Comparison of ENCODE assay signal across 17 cellular contexts in the genomic region with DNA sequence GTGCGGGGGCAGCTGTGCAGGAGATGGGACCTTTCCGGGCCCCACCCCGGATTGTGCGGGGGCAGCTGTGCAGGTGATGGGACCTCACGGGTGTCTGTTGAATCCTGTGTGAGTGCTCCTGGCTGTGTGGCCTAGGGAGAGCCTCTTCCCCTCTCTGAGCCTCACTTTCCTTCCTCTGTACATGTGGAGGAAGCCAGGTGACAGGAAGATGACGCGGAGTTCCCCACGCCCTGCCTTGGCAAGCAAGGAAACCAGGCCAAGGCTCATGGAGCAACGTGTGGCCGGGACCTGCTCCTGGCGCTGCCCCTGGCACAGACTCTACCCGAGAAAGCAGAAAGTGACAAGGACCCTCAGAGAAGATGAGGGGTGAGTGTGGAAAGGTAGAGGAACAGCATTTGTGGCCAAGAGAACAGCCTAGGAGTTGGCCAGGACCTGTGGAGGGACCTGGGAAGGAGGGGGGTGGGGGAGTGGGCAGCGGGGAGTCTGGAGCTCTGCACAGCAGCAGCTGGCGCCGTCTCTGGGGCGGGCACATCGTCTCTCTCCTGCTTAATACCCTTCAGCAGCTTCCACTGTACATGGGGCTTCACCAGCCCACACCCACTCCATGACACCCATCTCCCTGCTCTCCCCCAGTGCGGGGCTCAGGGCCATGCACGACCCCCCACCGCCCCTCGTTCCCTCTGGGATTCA. TPM values are rescaled to one million over a fixed set of nuclear protein-coding genes. Genes with fewer than 3 reads are reported as not detected.
DNase-seq lines count a peak whose midpoint lies in the region; ATAC-seq, FAIRE-seq and TF ChIP-seq lines count a peak whose summit lies in the region.
"Had no signal": no experiment of that assay in that cellular context is flagged by ENCODE, and none has a peak within 500 bp of the region (broad histone marks: within the 10 kb centered on the region; RNA-seq: fewer than 3 reads in every experiment).

No MANE protein-coding gene starts in this region.

- no peak overlapping the region for H2AFZ ChIP-seq in HepG2 (ENCODE audit: low read length)

- H3K79me2 ChIP-seq in HepG2 (ENCODE audit: insufficient read depth, low read length) = no peaks in the 10 kb centered on the region

- no peak overlapping the region for H3K4me2 ChIP-seq in HepG2 (ENCODE audit: low read depth, low read length)
- H3K4me2 ChIP-seq: A549 had no signal

- H3K27me3 ChIP-seq in HepG2 (ENCODE audit: control insufficient read depth in 1 of 2, insufficient read depth in 2 of 2, low read length in 2 of 2) = peaks cover 42 to 95% of the 10 kb centered on the region in 2 experiments
- no peaks in the 10 kb centered on the region for H3K27me3 ChIP-seq in right lobe of liver
- peaks cover 21% of the 10 kb centered on the region for H3K27me3 ChIP-seq in foreskin keratinocyte
- H3K27me3 ChIP-seq in subcutaneous abdominal adipose tissue (ENCODE audit: control insufficient read depth in 5 of 5, insufficient read depth in 4 of 5, low read length in 5 of 5) = peaks cover 0 to 3% (median 0%) of the 10 kb centered on the region in 5 donors
- peaks cover 0 to 32% (median 0%) of the 10 kb centered on the region in 4 donors for H3K27me3 ChIP-seq in esophagus squamous epithelium

- H3K36me3 ChIP-seq in HepG2 (replicated peaks in 1 of 2; ENCODE audit: control insufficient read depth in 1 of 2, insufficient read depth in 2 of 2, low read length in 2 of 2) = no peaks in the 10 kb centered on the region
- H3K36me3 ChIP-seq in right lobe of liver = no peaks in the 10 kb centered on the region
- H3K36me3 ChIP-seq in subcutaneous abdominal adipose tissue (ENCODE audit: control insufficient read depth in 5 of 5, insufficient read depth in 5 of 5, low read length in 5 of 5) = peaks cover 0 to 16% (median 0%) of the 10 kb centered on the region in 5 donors
- peaks cover 0 to 17% (median 0%) of the 10 kb centered on the region in 3 donors for H3K36me3 ChIP-seq in esophagus squamous epithelium
- H3K36me3 ChIP-seq: SJSA1 had no signal

- TF ChIP-seq EP300 in HepG2 (IDR thresholded peaks at IDR 0.05; ENCODE audit: low read depth in 2 of 2, low read length in 2 of 2) (no peak), HepG2 (CRISPR knock-in tag; IDR thresholded peaks at IDR 0.05; ENCODE audit: borderline replicate concordance) (no peak)

- DNase-seq in HepG2 (ENCODE audit: low spot score) (no peak), right lobe of liver (no peak), NCI-H69 (lab: John Stamatoyannopoulos, UW) (peak; percentile 29), foreskin keratinocyte (peak in 1 of 2 donors; percentile 19), hypothalamus (lab: John Stamatoyannopoulos, UW) (no peak), esophagus squamous epithelium (lab: John Stamatoyannopoulos, UW) (no peak), SW 1271 (lab: John Stamatoyannopoulos, UW) (no peak)
- DNase-seq: COR-L47, MV-4-11, NCI-H1417, NCI-H187 treated with DMSO at 0.1 percent for 48 hours, NCI-H345 had no signal

- H3K9ac ChIP-seq in HepG2 (ENCODE audit: insufficient read depth, low read depth, low read length) (no peak overlapping the region), subcutaneous abdominal adipose tissue (ENCODE audit: low read length in 5 of 5) (peak overlapping the region in 1 of 5 donors; percentile 30)

- no peak for TF ChIP-seq POLR2A in HepG2 (IDR thresholded peaks at IDR 0.05; ENCODE audit: insufficient read depth in 1 of 2, low read depth in 2 of 2, low read length in 2 of 2)
- no peak for TF ChIP-seq POLR2A in right lobe of liver (IDR thresholded peaks at IDR 0.05)
- TF ChIP-seq POLR2A in esophagus squamous epithelium (IDR thresholded peaks at IDR 0.05) = no peak

- TF ChIP-seq RAD21 in HepG2 (CRISPR knock-in tag; IDR thresholded peaks at IDR 0.05) = no peak

- FAIRE-seq in HepG2 (lab: Jason Lieb, UNC) = no peak
- FAIRE-seq: A549 had no signal

- no TSS peak for BruUV-seq in HepG2 (replicated peaks; lab: Mats Ljungman, UMichigan)

- CTCF ChIA-PET in HepG2 (lab: Yijun Ruan, JAX; ENCODE audit: low intra/inter-chr PET ratio, low total read pairs) = no interaction called here

- no peaks in the 10 kb centered on the region; the same call in 1 of the 2 replicates for H4K20me1 ChIP-seq in HepG2 (ENCODE audit: insufficient read depth, low read length)

- peaks cover 10% of the 10 kb centered on the region for H3K4me1 ChIP-seq in HepG2 (ENCODE audit: insufficient read depth, low read length)
- H3K4me1 ChIP-seq in right lobe of liver = no peaks in the 10 kb centered on the region
- peaks cover 3% of the 10 kb centered on the region for H3K4me1 ChIP-seq in foreskin keratinocyte
- H3K4me1 ChIP-seq in subcutaneous abdominal adipose tissue (ENCODE audit: control insufficient read depth in 5 of 5, insufficient read depth in 5 of 5, low read length in 5 of 5) = peaks cover 0 to 34% (median 5%) of the 10 kb centered on the region in 5 donors
- peaks cover 0 to 30% (median 4%) of the 10 kb centered on the region in 3 donors for H3K4me1 ChIP-seq in esophagus squamous epithelium
- H3K4me1 ChIP-seq: SJSA1 had no signal

- ATAC-seq in HepG2 (no peak), right lobe of liver (no peak), foreskin keratinocyte (peak; percentile 4)

- intact Hi-C loops in HepG2 (cut with micrococcal nuclease; ENCODE audit: unreplicated experiment) (no loop called here), right lobe of liver (cut with DNase I) (no loop called here), esophagus squamous epithelium (cut with DNase I) (no loop called here)

- no peak overlapping the region for H3K27ac ChIP-seq in HepG2 (ENCODE audit: extremely low read length, insufficient read depth, low read length)
- no peak overlapping the region for H3K27ac ChIP-seq in right lobe of liver
- no peak overlapping the region for H3K27ac ChIP-seq in foreskin keratinocyte
- no peak overlapping the region for H3K27ac ChIP-seq in subcutaneous abdominal adipose tissue (ENCODE audit: low read depth, low read length)
- no peak overlapping the region for H3K27ac ChIP-seq in esophagus squamous epithelium
- H3K27ac ChIP-seq: SJSA1 had no signal

- POLR2A ChIA-PET in HepG2 (lab: Yijun Ruan, JAX) = no interaction called here

- TF ChIP-seq CTCF in HepG2 (CRISPR knock-in tag; IDR thresholded peaks at IDR 0.05) (no peak), right lobe of liver (IDR thresholded peaks at IDR 0.05) (no peak), foreskin keratinocyte (conservative IDR thresholded peaks at IDR 0.05) (no peak), esophagus squamous epithelium (IDR thresholded peaks at IDR 0.05) (no peak)

- no peak overlapping the region for H3K4me3 ChIP-seq in HepG2 (replicated peaks in 1 of 3; ENCODE audit: insufficient read depth in 1 of 3, low read depth in 2 of 3, low read length in 3 of 3)
- H3K4me3 ChIP-seq in right lobe of liver = no peak overlapping the region
- peak overlapping the region in 3 of 5 donors; percentile 17 to 53 (median 50) for H3K4me3 ChIP-seq in subcutaneous abdominal adipose tissue (ENCODE audit: low read depth in 1 of 5, low read length in 5 of 5)
- H3K4me3 ChIP-seq in esophagus squamous epithelium = no peak overlapping the region
- H3K4me3 ChIP-seq: A549, SJSA1 had no signal

- 14% methylated on average over 14 of the region's 21 CpGs for WGBS in HepG2 (ENCODE audit: low lambda C conversion rate)
- 64% methylated on average over 6 of the region's 21 CpGs for WGBS in right lobe of liver (ENCODE audit: insufficient coverage, low coverage, low lambda C conversion rate, missing lambda C conversion rate)
- WGBS in esophagus squamous epithelium, 2 donors = 76 to 100% methylated on average over 1 to 8 of the region's 21 CpGs

- in situ Hi-C loops in HepG2 (cut with HindIII; ENCODE audit: extremely low pct_ligation_motif_present, low pct_unique_long_range_greater_than_20kb) = no loop called here

- H3K9me3 ChIP-seq in HepG2 (ENCODE audit: low read length) (no peaks in the 10 kb centered on the region), right lobe of liver (no peaks in the 10 kb centered on the region), subcutaneous abdominal adipose tissue (ENCODE audit: control insufficient read depth in 5 of 5, low read length in 5 of 5) (no peaks in the 10 kb centered on the region), esophagus squamous epithelium (no peaks in the 10 kb centered on the region)
- H3K9me3 ChIP-seq: A549, SJSA1 had no signal

RNA-seq across cellular contexts. Expression of a gene that starts 38.4 kb away (rescaled TPM):
- total RNA-seq in HepG2 (2016; rRNA removed; fragmentation: Illumina TruSeq; extraction: Trizol) (not detected in 2 replicates), right lobe of liver (under 1 TPM in 1 of 6 experiments, not detected in 5; 0.37 TPM), foreskin keratinocyte (not detected in 2 replicates), esophagus squamous epithelium (not detected)
- total RNA-seq in HepG2 (2016; cell fraction: cytosol; rRNA removed; fragmentation: Illumina TruSeq; extraction: Trizol; ENCODE audit: low read depth) = not detected in 2 replicates
- total RNA-seq in HepG2 (2016; cell fraction: insoluble cytoplasmic fraction; rRNA removed; fragmentation: Illumina TruSeq; extraction: Trizol) = not detected in 2 replicates
- not detected in 2 replicates for total RNA-seq in HepG2 (2016; cell fraction: membrane; rRNA removed; fragmentation: Illumina TruSeq; extraction: Trizol)
- not detected in 2 replicates for total RNA-seq in HepG2 (2016; cell fraction: nucleus; rRNA removed; fragmentation: Illumina TruSeq; extraction: Trizol)
- polyA plus RNA-seq in HepG2 (2011; rRNA removed) (not detected in 2 replicates), foreskin keratinocyte (not detected in 2 replicates)
- polyA plus RNA-seq in HepG2 (2011; cell fraction: cytosol; rRNA removed) = not detected in 2 replicates
- not detected in 2 replicates for polyA plus RNA-seq in HepG2 (2011; cell fraction: nucleus; rRNA removed)
- not detected in 2 replicates for polyA plus RNA-seq in HepG2 (2012)
- not detected in 2 replicates for polyA plus RNA-seq in HepG2 (2016; cell fraction: cytosol; fragmentation: Illumina TruSeq; extraction: Trizol; ENCODE audit: low read depth)
- not detected in 2 replicates for polyA plus RNA-seq in HepG2 (2016; cell fraction: insoluble cytoplasmic fraction; fragmentation: Illumina TruSeq; extraction: Trizol; ENCODE audit: low read depth)
- not detected in 2 replicates for polyA plus RNA-seq in HepG2 (2016; cell fraction: membrane; fragmentation: Illumina TruSeq; extraction: Trizol; ENCODE audit: low read depth)
- polyA plus RNA-seq in HepG2 (2016; cell fraction: nucleus; fragmentation: Illumina TruSeq; extraction: Trizol; ENCODE audit: insufficient read depth, low read depth) = not detected in 2 replicates
- polyA minus RNA-seq in HepG2 (2011; rRNA and poly(A)+ RNA removed; ENCODE audit: low replicate concordance) = not detected in 2 replicates
- not detected in 2 replicates for polyA minus RNA-seq in HepG2 (2011; cell fraction: cytosol; rRNA and poly(A)+ RNA removed)
- polyA minus RNA-seq in HepG2 (2011; cell fraction: nucleus; rRNA and poly(A)+ RNA removed) = not detected in 2 replicates
- total RNA-seq: HT-29, SJSA1 had no signal
- polyA plus RNA-seq: A549, CD14-positive monocyte had no signal

RNA-seq across cellular contexts. Expression of a gene that starts 47.9 kb away (rescaled TPM):
- total RNA-seq in HepG2 (2016; rRNA removed; fragmentation: Illumina TruSeq; extraction: Trizol) (107 and 158 TPM in 2 replicates), right lobe of liver (10 to 100 TPM; 15.1 to 25.5 (median 20.1) TPM), foreskin keratinocyte (61.8 and 62.2 TPM in 2 replicates), esophagus squamous epithelium (10 to 100 TPM; 20.7 to 29.7 (median 24.7) TPM)
- 39.7 and 49.5 TPM in 2 replicates for total RNA-seq in HepG2 (2016; cell fraction: cytosol; rRNA removed; fragmentation: Illumina TruSeq; extraction: Trizol; ENCODE audit: low read depth)
- total RNA-seq in HepG2 (2016; cell fraction: insoluble cytoplasmic fraction; rRNA removed; fragmentation: Illumina TruSeq; extraction: Trizol) = 117 and 161 TPM in 2 replicates
- total RNA-seq in HepG2 (2016; cell fraction: membrane; rRNA removed; fragmentation: Illumina TruSeq; extraction: Trizol) = 55.4 and 64.8 TPM in 2 replicates
- total RNA-seq in HepG2 (2016; cell fraction: nucleus; rRNA removed; fragmentation: Illumina TruSeq; extraction: Trizol) = 54.9 and 68.3 TPM in 2 replicates
- polyA plus RNA-seq in HepG2 (2011; rRNA removed) (94.9 and 96.3 TPM in 2 replicates), foreskin keratinocyte (105 and 118 TPM in 2 replicates)
- polyA plus RNA-seq in HepG2 (2011; cell fraction: cytosol; rRNA removed) = 49.7 and 65.0 TPM in 2 replicates
- 60.0 and 63.3 TPM in 2 replicates for polyA plus RNA-seq in HepG2 (2011; cell fraction: nucleus; rRNA removed)
- polyA plus RNA-seq in HepG2 (2012) = 72.5 and 94.4 TPM in 2 replicates
- polyA plus RNA-seq in HepG2 (2016; cell fraction: cytosol; fragmentation: Illumina TruSeq; extraction: Trizol; ENCODE audit: low read depth) = 51.9 and 69.2 TPM in 2 replicates
- 217 and 222 TPM in 2 replicates for polyA plus RNA-seq in HepG2 (2016; cell fraction: insoluble cytoplasmic fraction; fragmentation: Illumina TruSeq; extraction: Trizol; ENCODE audit: low read depth)
- 75.4 and 76.3 TPM in 2 replicates for polyA plus RNA-seq in HepG2 (2016; cell fraction: membrane; fragmentation: Illumina TruSeq; extraction: Trizol; ENCODE audit: low read depth)
- 124 and 134 TPM in 2 replicates for polyA plus RNA-seq in HepG2 (2016; cell fraction: nucleus; fragmentation: Illumina TruSeq; extraction: Trizol; ENCODE audit: insufficient read depth, low read depth)
- 63.0 and 105 TPM in 2 replicates for polyA minus RNA-seq in HepG2 (2011; rRNA and poly(A)+ RNA removed; ENCODE audit: low replicate concordance)
- 10.9 and 13.1 TPM in 2 replicates for polyA minus RNA-seq in HepG2 (2011; cell fraction: cytosol; rRNA and poly(A)+ RNA removed)
- 45.4 and 54.3 TPM in 2 replicates for polyA minus RNA-seq in HepG2 (2011; cell fraction: nucleus; rRNA and poly(A)+ RNA removed)

RNA-seq across cellular contexts. Expression of a gene that starts 48.1 kb away (rescaled TPM):
- total RNA-seq in HepG2 (2016; rRNA removed; fragmentation: Illumina TruSeq; extraction: Trizol) = 2.8 and 9.2 TPM in 2 replicates
- 3.6 and 3.7 TPM in 2 replicates for total RNA-seq in HepG2 (2016; cell fraction: cytosol; rRNA removed; fragmentation: Illumina TruSeq; extraction: Trizol; ENCODE audit: low read depth)
- total RNA-seq in HepG2 (2016; cell fraction: insoluble cytoplasmic fraction; rRNA removed; fragmentation: Illumina TruSeq; extraction: Trizol) = 2.6 and 11.0 TPM in 2 replicates
- 4.2 and 5.1 TPM in 2 replicates for total RNA-seq in HepG2 (2016; cell fraction: membrane; rRNA removed; fragmentation: Illumina TruSeq; extraction: Trizol)
- 12.2 and 14.1 TPM in 2 replicates for total RNA-seq in HepG2 (2016; cell fraction: nucleus; rRNA removed; fragmentation: Illumina TruSeq; extraction: Trizol)
- polyA plus RNA-seq in HepG2 (2011; rRNA removed) = 9.5 and 9.8 TPM in 2 replicates
- polyA plus RNA-seq in HepG2 (2011; cell fraction: cytosol; rRNA removed) = 7.1 and 10.3 TPM in 2 replicates
- 30.6 and 39.2 TPM in 2 replicates for polyA plus RNA-seq in HepG2 (2011; cell fraction: nucleus; rRNA removed)
- polyA plus RNA-seq in HepG2 (2012) = 8.2 and 13.0 TPM in 2 replicates
- 2.4 and 2.8 TPM in 2 replicates for polyA plus RNA-seq in HepG2 (2016; cell fraction: cytosol; fragmentation: Illumina TruSeq; extraction: Trizol; ENCODE audit: low read depth)
- 4.4 and 4.7 TPM in 2 replicates for polyA plus RNA-seq in HepG2 (2016; cell fraction: insoluble cytoplasmic fraction; fragmentation: Illumina TruSeq; extraction: Trizol; ENCODE audit: low read depth)
- 4.1 and 4.7 TPM in 2 replicates for polyA plus RNA-seq in HepG2 (2016; cell fraction: membrane; fragmentation: Illumina TruSeq; extraction: Trizol; ENCODE audit: low read depth)
- 27.3 and 29.9 TPM in 2 replicates for polyA plus RNA-seq in HepG2 (2016; cell fraction: nucleus; fragmentation: Illumina TruSeq; extraction: Trizol; ENCODE audit: insufficient read depth, low read depth)
- polyA minus RNA-seq in HepG2 (2011; rRNA and poly(A)+ RNA removed; ENCODE audit: low replicate concordance) = 11.5 and 13.9 TPM in 2 replicates
- polyA minus RNA-seq in HepG2 (2011; cell fraction: cytosol; rRNA and poly(A)+ RNA removed) = 5.2 and 6.1 TPM in 2 replicates
- 13.4 and 18.0 TPM in 2 replicates for polyA minus RNA-seq in HepG2 (2011; cell fraction: nucleus; rRNA and poly(A)+ RNA removed)
- total RNA-seq in right lobe of liver = 10 to 100 TPM in 5 of 6 experiments, 1 to 10 TPM in 1; 9.2 to 20.6 (median 16.5) TPM
- total RNA-seq in foreskin keratinocyte = 15.9 and 16.7 TPM in 2 replicates
- 15.5 and 18.0 TPM in 2 replicates for polyA plus RNA-seq in foreskin keratinocyte
- total RNA-seq in esophagus squamous epithelium = 10 to 100 TPM in 3 of 4 donors, 1 to 10 TPM in 1; 9.5 to 24.2 (median 20.5) TPM

Comparison
In these comparisons a context has a peak if more than half of its experiments do, and no peak if none do; other contexts are left out.
1. H3K4me3 ChIP-seq: peak in subcutaneous abdominal adipose tissue (3 of 5); none in HepG2 (0 of 3), right lobe of liver (0 of 3) and esophagus squamous epithelium (0 of 4).